17 cellular contexts compared by ENCODE assay signal in the genomic region with DNA sequence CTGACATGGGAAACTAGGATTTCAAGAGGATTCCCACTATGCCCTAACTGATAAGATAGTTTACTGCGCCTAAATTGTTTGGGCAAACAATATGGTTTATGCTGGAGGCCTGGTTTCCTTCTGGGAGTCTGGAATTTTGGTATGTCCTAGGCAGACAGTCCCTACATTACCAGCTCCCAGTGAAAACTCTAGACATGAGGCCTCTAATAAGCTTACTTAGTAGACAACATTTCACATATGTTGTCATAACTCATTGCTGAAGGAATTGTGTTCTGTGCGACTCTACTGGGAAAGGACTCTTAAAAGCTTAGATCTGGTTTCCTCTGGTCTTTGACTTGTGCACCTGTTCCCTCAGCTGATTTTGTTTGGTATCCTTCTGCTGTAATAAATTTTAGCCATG.
"Had no signal": no experiment of that assay in that cellular context is flagged by ENCODE, and none has a peak within 500 bp of the region (broad histone marks: within the 10 kb centered on the region; RNA-seq: fewer than 3 reads in every experiment).

No MANE protein-coding gene starts in this region.

- H3K27ac ChIP-seq: body of pancreas, coronary artery had no signal

- H3K9me3 ChIP-seq: body of pancreas, esophagus muscularis mucosa had no signal

- H3K9me3 Mint-ChIP-seq: activated T-cell treated with anti-CD3 and anti-CD28 coated beads, Interleukin-2, amount 50 U/mL, for 72 hours; central memory CD8-positive, alpha-beta T cell; stimulated activated effector memory CD8-positive, alpha-beta T cell treated with anti-CD3 and anti-CD28 coated beads, Interleukin-12 subunit alpha, Interleukin-12 subunit beta, amount 100 ng/mL, for 72 hours had no signal

- FAIRE-seq: urothelium cell line had no signal

- H3K4me1 ChIP-seq: body of pancreas had no signal

- ATAC-seq: activated T-cell treated with anti-CD3 and anti-CD28 coated beads, Interleukin-2, amount 50 U/mL, for 72 hours; body of pancreas; naive thymus-derived CD8-positive, alpha-beta T cell; sciatic nerve; stimulated activated effector memory CD8-positive, alpha-beta T cell treated with anti-CD3 and anti-CD28 coated beads, Interleukin-12 subunit alpha, Interleukin-12 subunit beta, amount 100 ng/mL, for 72 hours had no signal

- H3K4me1 Mint-ChIP-seq: central memory CD8-positive, alpha-beta T cell; stimulated activated effector memory CD8-positive, alpha-beta T cell treated with anti-CD3 and anti-CD28 coated beads, Interleukin-12 subunit alpha, Interleukin-12 subunit beta, amount 100 ng/mL, for 72 hours had no signal

- H3K27me3 Mint-ChIP-seq: activated CD4-positive, alpha-beta T cell treated with anti-CD3 and anti-CD28 coated beads, Interleukin-2, amount 10 ng/mL, durations not matched to agents 24 days and 14 days; activated naive CD8-positive, alpha-beta T cell; central memory CD8-positive, alpha-beta T cell; naive thymus-derived CD8-positive, alpha-beta T cell had no signal

- H3K4me3 ChIP-seq: body of pancreas, coronary artery, esophagus muscularis mucosa, lung had no signal

- H3K27ac Mint-ChIP-seq: activated CD4-positive, alpha-beta T cell treated with anti-CD3 and anti-CD28 coated beads, Interleukin-2, amount 10 ng/mL, durations not matched to agents 24 days and 14 days; activated naive CD8-positive, alpha-beta T cell; activated T-cell treated with anti-CD3 and anti-CD28 coated beads, Interleukin-2, amount 50 U/mL, for 72 hours; naive thymus-derived CD8-positive, alpha-beta T cell; stimulated activated effector memory CD8-positive, alpha-beta T cell treated with anti-CD3 and anti-CD28 coated beads, Interleukin-12 subunit alpha, Interleukin-12 subunit beta, amount 100 ng/mL, for 72 hours had no signal

- H3K27me3 ChIP-seq: body of pancreas, esophagus muscularis mucosa had no signal

- DNase-seq: activated CD4-positive, alpha-beta T cell treated with anti-CD3 and anti-CD28 coated beads, Interleukin-2, amount 10 ng/mL, durations not matched to agents 24 days and 14 days; activated CD4-positive, CD25-positive, alpha-beta regulatory T cell; activated CD8-positive, alpha-beta memory T cell treated with anti-CD3 and anti-CD28 coated beads, Interleukin-2, amount 50 U/mL, for 48 hours; activated gamma-delta T cell treated with Interleukin-2 at 50 U/mL for 16 hours; activated T-cell treated with anti-CD3 and anti-CD28 coated beads, Interleukin-2, amount 50 U/mL, for 72 hours; amniotic stem cell; body of pancreas; naive thymus-derived CD8-positive, alpha-beta T cell; posterior cingulate gyrus had no signal

- H3K4me3 Mint-ChIP-seq: activated CD4-positive, alpha-beta T cell treated with anti-CD3 and anti-CD28 coated beads, Interleukin-2, amount 10 ng/mL, durations not matched to agents 24 days and 14 days; activated naive CD8-positive, alpha-beta T cell; activated T-cell treated with anti-CD3 and anti-CD28 coated beads, Interleukin-2, amount 50 U/mL, for 72 hours; central memory CD8-positive, alpha-beta T cell; naive thymus-derived CD8-positive, alpha-beta T cell; stimulated activated effector memory CD8-positive, alpha-beta T cell treated with anti-CD3 and anti-CD28 coated beads, Interleukin-12 subunit alpha, Interleukin-12 subunit beta, amount 100 ng/mL, for 72 hours had no signal
